18 cellular contexts compared by ENCODE assay signal in the genomic region with DNA sequence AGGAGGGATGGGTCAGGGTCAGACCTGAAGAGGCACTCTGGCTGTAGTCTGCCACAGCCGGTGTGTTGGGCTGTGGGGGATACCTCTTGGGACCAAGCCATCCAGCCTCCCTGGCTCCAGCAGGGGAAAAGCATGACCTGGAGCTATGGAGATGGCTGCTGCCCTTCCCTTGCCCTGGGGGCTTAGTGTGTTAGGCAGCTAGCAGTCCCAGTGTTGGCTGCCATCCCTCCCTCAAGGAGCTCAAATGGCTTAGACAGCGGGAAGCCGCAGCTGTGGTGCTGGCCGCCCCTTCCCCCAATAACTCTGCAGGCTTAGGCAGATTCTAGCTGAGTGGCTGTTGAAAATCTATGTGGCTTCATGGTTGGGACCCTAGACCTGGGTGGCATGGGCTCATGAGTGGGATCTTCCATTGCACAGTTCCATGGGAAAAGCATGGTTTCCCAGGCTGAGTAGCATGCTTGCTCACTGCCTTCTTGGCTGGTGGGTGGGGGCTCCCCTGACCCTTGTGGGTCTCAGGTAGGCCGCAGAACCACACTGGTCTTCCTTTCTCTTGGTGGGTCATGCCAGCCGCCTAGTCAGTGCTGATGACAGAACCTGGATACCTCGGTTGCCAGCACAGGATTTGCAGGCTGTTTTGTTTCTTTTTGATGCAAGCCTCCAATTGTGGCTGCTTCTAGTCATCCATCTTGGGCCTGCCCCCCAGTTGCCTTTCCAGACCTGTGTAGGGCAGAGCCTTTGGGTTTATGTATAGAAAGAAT.
"Had no signal": no experiment of that assay in that cellular context is flagged by ENCODE, and none has a peak within 500 bp of the region (broad histone marks: within the 10 kb centered on the region; RNA-seq: fewer than 3 reads in every experiment).

No MANE protein-coding gene starts in this region.

- DNase-seq: activated CD4-positive, alpha-beta T cell treated with anti-CD3 and anti-CD28 coated beads, Interleukin-2, amount 50 U/mL, for 4 hours; activated CD4-positive, CD25-positive, alpha-beta regulatory T cell; activated CD8-positive, alpha-beta memory T cell treated with anti-CD3 and anti-CD28 coated beads, Interleukin-2, amount 50 U/mL, for 4 hours; activated effector memory CD4-positive, alpha-beta T cell treated with Interleukin-2 at 50 U/mL for 16 hours; activated naive CD4-positive, alpha-beta T cell treated with anti-CD3 and anti-CD28 coated beads, Interleukin-2, amount 50 U/mL, for 16 hours; amygdala; central memory CD4-positive, alpha-beta T cell; cortex of kidney; effector CD4-positive, alpha-beta T cell; esophagus squamous epithelium; hippocampal formation; left lung; mammary epithelial cell; naive thymus-derived CD4-positive, alpha-beta T cell; sigmoid colon; stimulated activated CD4-positive, alpha-beta T cell treated with anti-CD3 and anti-CD28 coated beads, Interleukin-1b, Interleukin-23, amount 100 ng/mL, for 48 hours; thyroid gland had no signal

- ATAC-seq: left lung; naive thymus-derived CD4-positive, alpha-beta T cell had no signal

- H3K27me3 Mint-ChIP-seq: brain; naive thymus-derived CD4-positive, alpha-beta T cell had no signal

- H3K4me3 Mint-ChIP-seq: brain had no signal

- H3K36me3 Mint-ChIP-seq: brain had no signal

- H3K27ac Mint-ChIP-seq: brain had no signal
